ENCODE assay signal across 31 cellular contexts in the genomic region with DNA sequence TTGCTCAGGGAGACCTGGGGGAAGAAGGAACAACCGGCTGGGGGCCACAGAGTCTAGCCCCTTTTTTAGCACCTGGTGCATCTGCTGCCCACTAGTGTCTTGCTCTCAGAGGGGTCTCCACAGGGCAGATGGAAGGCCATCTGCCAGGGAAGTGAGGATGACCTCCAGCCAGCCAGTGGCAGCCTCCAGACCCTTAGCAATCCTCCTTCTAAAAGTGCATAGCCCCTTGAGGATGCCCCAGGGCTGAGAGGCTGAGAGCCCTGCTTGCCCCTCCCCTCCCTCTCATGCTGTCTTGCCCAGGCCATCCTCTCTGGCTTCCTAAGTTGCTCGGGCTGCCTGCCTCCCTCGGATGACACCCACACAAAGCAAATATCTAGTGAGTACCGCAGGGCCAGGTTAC.
"Had no signal": no experiment of that assay in that cellular context is flagged by ENCODE, and none has a peak within 500 bp of the region (broad histone marks: within the 10 kb centered on the region; RNA-seq: fewer than 3 reads in every experiment).

No MANE protein-coding gene starts in this region.

- H3K4me3 ChIP-seq: cardiac muscle cell, colonic mucosa, esophagus muscularis mucosa, gastrocnemius medialis, heart right ventricle had no signal

- H3K9me3 ChIP-seq: colonic mucosa, esophagus muscularis mucosa, gastrocnemius medialis, heart right ventricle had no signal

- H3K4me1 ChIP-seq: gastrocnemius medialis had no signal

- H3K36me3 ChIP-seq: brain microvascular endothelial cell, cardiac muscle cell, colonic mucosa, gastrocnemius medialis, heart right ventricle had no signal

- DNase-seq: activated CD4-positive, alpha-beta T cell treated with anti-CD3 and anti-CD28 coated beads for 1 hour; activated CD4-positive, alpha-beta T cell treated with anti-CD3 and anti-CD28 coated beads for 4 hours; activated CD4-positive, alpha-beta T cell treated with anti-CD3 and anti-CD28 coated beads, Interleukin-2, amount 10 ng/mL, durations not matched to agents 7 days and 5 days; activated CD4-positive, alpha-beta T cell treated with anti-CD3 and anti-CD28 coated beads, Interleukin-2, amount 50 U/mL, for 48 hours; activated CD8-positive, alpha-beta memory T cell treated with anti-CD3 and anti-CD28 coated beads for 24 hours; activated CD8-positive, alpha-beta T cell treated with anti-CD3 and anti-CD28 coated beads for 36 hours; activated effector memory CD4-positive, alpha-beta T cell treated with Interleukin-2 at 50 U/mL for 16 hours; activated gamma-delta T cell treated with Interleukin-2 at 50 U/mL for 16 hours; activated naive CD4-positive, alpha-beta T cell treated with anti-CD3 and anti-CD28 coated beads, Interleukin-2, amount 50 U/mL, for 16 hours; activated naive CD4-positive, alpha-beta T cell treated with Interleukin-2 at 50 U/mL for 16 hours; activated T-cell treated with anti-CD3 and anti-CD28 coated beads, Interleukin-2, amount 50 U/mL, for 4 hours; amniotic stem cell; anterior cingulate cortex; brain microvascular endothelial cell; central memory CD4-positive, alpha-beta T cell; cerebellar nuclear complex; colonic mucosa; dermis blood vessel endothelial cell; effector CD4-positive, alpha-beta T cell; effector memory CD8-positive, alpha-beta T cell; erythroblast; foreskin keratinocyte; gastrocnemius medialis; heart right ventricle; SW 1271; T-helper 1 cell; T-helper 17 cell; T1000 had no signal

- H3K27ac ChIP-seq: brain microvascular endothelial cell, cardiac muscle cell, colonic mucosa, esophagus muscularis mucosa, foreskin keratinocyte, gastrocnemius medialis, heart right ventricle, VCaP had no signal
